ENCODE assay signal across 6 cellular contexts in the genomic region with DNA sequence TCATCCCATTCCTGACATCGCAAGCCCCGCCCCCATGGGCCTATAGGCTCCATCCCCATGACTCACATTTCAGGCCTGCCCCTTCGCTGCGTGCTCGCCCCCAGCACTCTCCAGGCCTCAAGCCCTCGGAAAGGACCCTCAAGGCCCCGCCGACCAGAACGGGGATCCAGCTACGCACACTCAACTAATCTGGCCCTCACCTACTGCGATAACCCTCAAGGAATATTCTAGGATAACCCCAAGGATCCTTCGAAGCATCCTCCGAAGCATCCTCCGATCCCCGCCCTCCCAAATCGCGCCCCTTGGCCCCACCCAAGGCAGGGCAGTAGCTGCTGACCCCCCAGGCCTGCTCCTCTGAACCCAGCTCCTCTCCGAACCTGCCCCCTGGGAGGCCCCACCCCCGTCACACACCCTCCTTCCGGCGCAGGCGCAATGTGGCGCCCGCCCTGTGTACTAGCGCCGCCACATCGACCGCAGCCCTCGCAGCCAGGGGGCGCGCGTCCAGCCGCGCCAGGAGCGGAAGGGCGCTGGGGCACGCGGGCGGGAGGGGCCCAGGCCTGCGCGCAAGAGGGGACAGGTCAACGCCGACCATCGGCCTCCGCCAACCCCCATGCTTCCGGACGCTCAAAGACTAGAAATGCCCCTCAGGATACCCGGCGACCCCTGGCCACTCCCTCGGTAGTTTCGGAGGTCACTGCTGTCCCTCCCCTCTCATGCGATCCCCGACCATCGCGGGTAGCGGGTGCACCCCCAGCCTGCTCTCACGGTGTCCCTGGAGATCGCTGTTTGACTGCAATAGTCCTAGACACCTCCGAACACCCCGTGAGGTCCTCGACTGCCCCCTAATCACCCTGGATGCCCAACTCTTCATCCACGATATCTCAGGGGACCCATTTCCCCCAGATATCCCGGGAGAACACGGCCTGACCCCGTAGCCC. TPM values are rescaled to one million over a fixed set of nuclear protein-coding genes. Genes with fewer than 3 reads are reported as not detected.
DNase-seq lines count a peak whose midpoint lies in the region; ATAC-seq lines count a peak whose summit lies in the region.

No MANE protein-coding gene starts in this region.

- ATAC-seq in HG03039 (IDR thresholded peaks at IDR 0.05; ENCODE audit: unreplicated experiment) = peak; percentile 89

- peaks cover 2% of the 10 kb centered on the region for H3K4me1 ChIP-seq in iPS-15b (ENCODE audit: control insufficient read depth, insufficient read depth, low read length)

- no peak overlapping the region for H3K9ac ChIP-seq in iPS-15b (ENCODE audit: low read depth, low read length)

- no peaks in the 10 kb centered on the region for H3K36me3 ChIP-seq in iPS-15b (ENCODE audit: control insufficient read depth, insufficient read depth, low read length)

- in situ Hi-C loops in G401 (cut with HindIII; ENCODE audit: low sequenced_read_pairs) = no loop called here

- H3K9me3 ChIP-seq in iPS-15b (ENCODE audit: control insufficient read depth, insufficient read depth, low read length) = no peaks in the 10 kb centered on the region

- DNase-seq in G401 (ENCODE audit: low spot score) (peak; percentile 87), NCI-H82 (lab: John Stamatoyannopoulos, UW) (peak; percentile 93)
- peak; percentile 72 for DNase-seq in activated gamma-delta T cell treated with anti-CD3 and anti-CD28 coated beads, Interleukin-2, amount 50 U/mL, for 16 hours (ENCODE audit: low read depth)
- DNase-seq in stimulated activated CD8-positive, alpha-beta memory T cell treated with anti-CD3 and anti-CD28 coated beads, Interleukin-12 subunit alpha, Interleukin-12 subunit beta, amount 100 ng/mL, for 24 hours (ENCODE audit: extremely low read depth) = peak; percentile 58

- peaks cover 31% of the 10 kb centered on the region for H3K27me3 ChIP-seq in iPS-15b (ENCODE audit: control insufficient read depth, insufficient read depth, low read length)

- H3K4me3 ChIP-seq in iPS-15b (ENCODE audit: low read depth, low read length) = peak overlapping the region; percentile 59

RNA-seq across cellular contexts. Expression of a gene that starts 6.4 kb away (rescaled TPM):
- 2.7 and 14.2 TPM in 2 replicates for total RNA-seq in G401 (2014; rRNA removed; shearing (Covaris generic))

RNA-seq across cellular contexts. Expression of a gene that starts 15.5 kb away (rescaled TPM):
- 26.8 and 32.4 TPM in 2 replicates for total RNA-seq in G401 (2014; rRNA removed; shearing (Covaris generic))

RNA-seq across cellular contexts. Expression of a gene that starts 30.0 kb away (rescaled TPM):
- total RNA-seq in G401 (2014; rRNA removed; shearing (Covaris generic)) = 15.4 and 18.4 TPM in 2 replicates

RNA-seq across cellular contexts. Expression of a gene that starts 32.6 kb away (rescaled TPM):
- 27.2 and 28.2 TPM in 2 replicates for total RNA-seq in G401 (2014; rRNA removed; shearing (Covaris generic))

RNA-seq across cellular contexts. Expression of a gene that starts 43.8 kb away (rescaled TPM):
- 8.7 and 13.8 TPM in 2 replicates for total RNA-seq in G401 (2014; rRNA removed; shearing (Covaris generic))

Comparison
In these comparisons a context has a peak if more than half of its experiments do, and no peak if none do; other contexts are left out.
1. Peak in every context shown above with its lines: DNase-seq, ATAC-seq and H3K4me3 ChIP-seq.